In the genomic region with DNA sequence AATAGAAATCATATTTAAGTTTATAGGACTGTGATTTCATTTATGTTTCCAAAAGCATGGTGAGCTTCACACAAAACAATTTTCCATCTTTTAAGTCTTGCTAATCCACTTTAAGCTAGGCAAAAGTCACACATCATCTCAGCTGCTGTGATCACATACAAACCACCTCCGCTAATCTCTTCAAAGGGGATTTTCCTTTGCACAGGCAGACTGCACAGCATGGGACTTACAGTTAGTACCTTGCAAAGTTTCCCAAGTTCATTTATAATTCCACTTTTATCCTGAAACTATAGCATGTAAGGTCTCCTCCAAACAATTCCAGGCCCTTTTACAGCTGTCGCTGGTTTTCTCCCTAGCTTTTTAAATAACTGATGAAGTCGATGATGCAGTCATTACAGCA, we compare ENCODE assay signal across 33 cellular contexts.
"Had no signal": no experiment of that assay in that cellular context is flagged by ENCODE, and none has a peak within 500 bp of the region (broad histone marks: within the 10 kb centered on the region; RNA-seq: fewer than 3 reads in every experiment).

No MANE protein-coding gene starts in this region.

- DNase-seq: activated CD4-positive, alpha-beta T cell treated with anti-CD3 and anti-CD28 coated beads for 1 hour; activated CD4-positive, alpha-beta T cell treated with anti-CD3 and anti-CD28 coated beads, Interleukin-2, amount 10 ng/mL, durations not matched to agents 24 days and 14 days; activated CD4-positive, alpha-beta T cell treated with anti-CD3 and anti-CD28 coated beads, Interleukin-2, amount 50 U/mL, for 4 hours; activated CD4-positive, CD25-positive, alpha-beta regulatory T cell; activated CD8-positive, alpha-beta T cell treated with anti-CD3 and anti-CD28 coated beads for 36 hours; activated effector memory CD4-positive, alpha-beta T cell treated with anti-CD3 and anti-CD28 coated beads, Interleukin-2, amount 50 U/mL, for 16 hours; activated naive CD4-positive, alpha-beta T cell treated with Interleukin-2 at 50 U/mL for 16 hours; activated naive CD8-positive, alpha-beta T cell treated with anti-CD3 and anti-CD28 coated beads, Interleukin-2, amount 10 ng/mL, durations not matched to agents 7 days and 5 days; activated T-cell treated with anti-CD3 and anti-CD28 coated beads, Interleukin-2, amount 50 U/mL, for 1 hour; activated T-cell treated with anti-CD3 and anti-CD28 coated beads, Interleukin-2, amount 50 U/mL, for 72 hours; amygdala; NCI-H1048; NCI-H1105 treated with DMSO at 0.1 percent for 48 hours; NCI-H1436 treated with DMSO at 0.1 percent for 48 hours; NCI-H187; NCI-H2029 treated with DMSO at 0.1 percent for 48 hours; NCI-H2107; NCI-H2171; NCI-H510A; NCI-H69; NK-92 treated with Interleukin-12 subunit alpha and Interleukin-12 subunit beta, amount 100 ng/mL, for 24 hours; PC-9; SIG-M5; SW 1271; T-helper 1 cell; T-helper 2 cell; T-helper 9 cell had no signal

- H3K36me3 ChIP-seq: ascending aorta, breast epithelium had no signal

- H3K9me3 ChIP-seq: ascending aorta, breast epithelium had no signal

- H3K4me3 ChIP-seq: ascending aorta, breast epithelium, K562, PC-9 had no signal

- H3K27ac ChIP-seq: ascending aorta, breast epithelium, PC-9, RWPE1, VCaP had no signal

- FAIRE-seq: K562, RCC 7860 had no signal

- H2AFZ ChIP-seq: PC-9 had no signal

- H3K27me3 ChIP-seq: ascending aorta, breast epithelium had no signal

- H3K4me2 ChIP-seq: PC-9 had no signal

- H3K4me1 ChIP-seq: ascending aorta, breast epithelium had no signal
